ENCODE assay signal across 26 cellular contexts in genomic region chr7:118839544-118839943, GRCh38.
"Had no signal": no experiment of that assay in that cellular context is flagged by ENCODE, and none has a peak within 500 bp of the region (broad histone marks: within the 10 kb centered on the region; RNA-seq: fewer than 3 reads in every experiment).

No MANE protein-coding gene starts in this region.

- H3K9me3 ChIP-seq: body of pancreas, left lung, suprapubic skin had no signal

- H3K27me3 Mint-ChIP-seq: activated CD4-positive, alpha-beta T cell treated with anti-CD3 and anti-CD28 coated beads, Interleukin-2, amount 10 ng/mL, durations not matched to agents 7 days and 5 days; activated CD8-positive, alpha-beta memory T cell treated with anti-CD3 and anti-CD28 coated beads, Interleukin-2, amount 10 ng/mL, durations not matched to agents 7 days and 5 days; activated CD8-positive, alpha-beta T cell treated with anti-CD3 and anti-CD28 coated beads for 36 hours; activated naive CD4-positive, alpha-beta T cell treated with anti-CD3 and anti-CD28 coated beads, Interleukin-2, amount 10 ng/mL, durations not matched to agents 7 days and 5 days; stimulated activated naive CD8-positive, alpha-beta T cell treated with anti-CD3 and anti-CD28 coated beads, Interleukin-15, amount 100 ng/mL, for 72 hours had no signal

- H3K36me3 Mint-ChIP-seq: activated CD8-positive, alpha-beta memory T cell treated with anti-CD3 and anti-CD28 coated beads, Interleukin-2, amount 10 ng/mL, durations not matched to agents 7 days and 5 days; activated naive CD4-positive, alpha-beta T cell treated with anti-CD3 and anti-CD28 coated beads, Interleukin-2, amount 10 ng/mL, durations not matched to agents 7 days and 5 days; mesothelial cell of epicardium; natural killer cell; stimulated activated effector memory CD8-positive, alpha-beta T cell treated with anti-CD3 and anti-CD28 coated beads, Interleukin-12 subunit alpha, Interleukin-12 subunit beta, amount 100 ng/mL, for 72 hours had no signal

- ATAC-seq: activated CD8-positive, alpha-beta memory T cell treated with anti-CD3 and anti-CD28 coated beads, Interleukin-2, amount 10 ng/mL, durations not matched to agents 7 days and 5 days; activated CD8-positive, alpha-beta T cell treated with anti-CD3 and anti-CD28 coated beads for 36 hours; body of pancreas; left lung; natural killer cell; sciatic nerve; stimulated activated effector memory CD8-positive, alpha-beta T cell treated with anti-CD3 and anti-CD28 coated beads, Interleukin-12 subunit alpha, Interleukin-12 subunit beta, amount 100 ng/mL, for 72 hours; stimulated activated naive CD8-positive, alpha-beta T cell treated with anti-CD3 and anti-CD28 coated beads, Interleukin-15, amount 100 ng/mL, for 72 hours had no signal

- H3K27ac ChIP-seq: body of pancreas, left lung, suprapubic skin, tibial nerve, WERI-Rb-1 had no signal

- H3K27ac Mint-ChIP-seq: activated CD4-positive, alpha-beta T cell treated with anti-CD3 and anti-CD28 coated beads, Interleukin-2, amount 10 ng/mL, durations not matched to agents 7 days and 5 days; activated CD8-positive, alpha-beta memory T cell treated with anti-CD3 and anti-CD28 coated beads, Interleukin-2, amount 10 ng/mL, durations not matched to agents 7 days and 5 days; activated CD8-positive, alpha-beta T cell treated with anti-CD3 and anti-CD28 coated beads for 36 hours; activated naive CD4-positive, alpha-beta T cell treated with anti-CD3 and anti-CD28 coated beads, Interleukin-2, amount 10 ng/mL, durations not matched to agents 7 days and 5 days; mesothelial cell of epicardium; natural killer cell; stimulated activated effector memory CD8-positive, alpha-beta T cell treated with anti-CD3 and anti-CD28 coated beads, Interleukin-12 subunit alpha, Interleukin-12 subunit beta, amount 100 ng/mL, for 72 hours; stimulated activated naive CD8-positive, alpha-beta T cell treated with anti-CD3 and anti-CD28 coated beads, Interleukin-15, amount 100 ng/mL, for 72 hours had no signal

- H3K4me3 ChIP-seq: body of pancreas, left lung, lung, suprapubic skin, tibial nerve had no signal

- H3K27me3 ChIP-seq: body of pancreas, left lung, suprapubic skin, tibial nerve had no signal

- H3K36me3 ChIP-seq: left lung, suprapubic skin, tibial nerve, WERI-Rb-1 had no signal

- H3K4me1 ChIP-seq: body of pancreas, left lung, suprapubic skin, tibial nerve had no signal

- H3K4me3 Mint-ChIP-seq: activated CD4-positive, alpha-beta T cell treated with anti-CD3 and anti-CD28 coated beads, Interleukin-2, amount 10 ng/mL, durations not matched to agents 7 days and 5 days; activated CD8-positive, alpha-beta memory T cell treated with anti-CD3 and anti-CD28 coated beads, Interleukin-2, amount 10 ng/mL, durations not matched to agents 7 days and 5 days; activated CD8-positive, alpha-beta T cell treated with anti-CD3 and anti-CD28 coated beads for 36 hours; activated naive CD4-positive, alpha-beta T cell treated with anti-CD3 and anti-CD28 coated beads, Interleukin-2, amount 10 ng/mL, durations not matched to agents 7 days and 5 days; mesothelial cell of epicardium; natural killer cell; stimulated activated effector memory CD8-positive, alpha-beta T cell treated with anti-CD3 and anti-CD28 coated beads, Interleukin-12 subunit alpha, Interleukin-12 subunit beta, amount 100 ng/mL, for 72 hours; stimulated activated naive CD8-positive, alpha-beta T cell treated with anti-CD3 and anti-CD28 coated beads, Interleukin-15, amount 100 ng/mL, for 72 hours had no signal

- H3K4me1 Mint-ChIP-seq: activated CD4-positive, alpha-beta T cell treated with anti-CD3 and anti-CD28 coated beads, Interleukin-2, amount 10 ng/mL, durations not matched to agents 7 days and 5 days; activated CD8-positive, alpha-beta memory T cell treated with anti-CD3 and anti-CD28 coated beads, Interleukin-2, amount 10 ng/mL, durations not matched to agents 7 days and 5 days; activated naive CD4-positive, alpha-beta T cell treated with anti-CD3 and anti-CD28 coated beads, Interleukin-2, amount 10 ng/mL, durations not matched to agents 7 days and 5 days; mesothelial cell of epicardium; natural killer cell; stimulated activated effector memory CD8-positive, alpha-beta T cell treated with anti-CD3 and anti-CD28 coated beads, Interleukin-12 subunit alpha, Interleukin-12 subunit beta, amount 100 ng/mL, for 72 hours; stimulated activated naive CD8-positive, alpha-beta T cell treated with anti-CD3 and anti-CD28 coated beads, Interleukin-15, amount 100 ng/mL, for 72 hours had no signal

- DNase-seq: activated CD4-positive, alpha-beta T cell treated with anti-CD3 and anti-CD28 coated beads, Interleukin-2, amount 10 ng/mL, durations not matched to agents 7 days and 5 days; activated CD4-positive, CD25-positive, alpha-beta regulatory T cell treated with anti-CD3 and anti-CD28 coated beads, Interleukin-2, amount 50 U/mL, for 72 hours; activated CD8-positive, alpha-beta memory T cell treated with anti-CD3 and anti-CD28 coated beads, Interleukin-2, amount 10 ng/mL, durations not matched to agents 7 days and 5 days; activated CD8-positive, alpha-beta T cell treated with anti-CD3 and anti-CD28 coated beads for 36 hours; activated effector memory CD4-positive, alpha-beta T cell treated with anti-CD3 and anti-CD28 coated beads, Interleukin-2, amount 50 U/mL, for 16 hours; activated naive CD4-positive, alpha-beta T cell treated with anti-CD3 and anti-CD28 coated beads, Interleukin-2, amount 10 ng/mL, durations not matched to agents 7 days and 5 days; activated T-cell treated with anti-CD3 and anti-CD28 coated beads for 4 hours; body of pancreas; dermis blood vessel endothelial cell; effector CD8-positive, alpha-beta T cell; erythroblast; foreskin melanocyte; hippocampal formation; kidney glomerular epithelial cell; left lung; natural killer cell; small intestine; stimulated activated CD4-positive, alpha-beta T cell treated with anti-CD3 and anti-CD28 coated beads, Interleukin-2, amount 100 ng/mL, for 24 hours; stimulated activated naive CD8-positive, alpha-beta T cell treated with anti-CD3 and anti-CD28 coated beads, Interleukin-15, amount 100 ng/mL, for 72 hours; WERI-Rb-1 had no signal
